1 cellular context compared by ENCODE assay signal in genomic region chr11:36091256-36091811, GRCh38.
TF ChIP-seq lines count a peak whose summit lies in the region.

No MANE protein-coding gene starts in this region.

TF ChIP-seq in H1, 55 proteins besides CTCF, POLR2A, EP300 and RAD21 (continued from another document):
- TF ChIP-seq ATF3 (IDR thresholded peaks at IDR 0.05; ENCODE audit: insufficient read depth, low read depth, low read length) (no peak), NRF1 (IDR thresholded peaks at IDR 0.05; ENCODE audit: low read depth, low read length) (no peak), RFX5 (IDR thresholded peaks at IDR 0.05; ENCODE audit: borderline replicate concordance, low read depth, low read length) (no peak), TAF7 (optimal IDR thresholded peaks at IDR 0.05; ENCODE audit: borderline replicate concordance, low read depth, low read length) (no peak), KDM1A (IDR thresholded peaks at IDR 0.05; ENCODE audit: borderline replicate concordance, low read length) (no peak), GABPA (IDR thresholded peaks at IDR 0.05; ENCODE audit: borderline replicate concordance, insufficient read depth, low read length) (no peak)
TF ChIP-seq in H1: peak in this region for 0.
